27 cellular contexts compared by ENCODE assay signal in genomic region chr10:133302230-133302629, GRCh38. TPM values are rescaled to one million over a fixed set of nuclear protein-coding genes. Genes with fewer than 3 reads are reported as not detected.
A peak's percentile ranks its signal among the peaks of the same experiment; 100 is the strongest.
DNase-seq lines count a peak whose midpoint lies in the region; ATAC-seq and TF ChIP-seq lines count a peak whose summit lies in the region.
"Had no signal": no experiment of that assay in that cellular context is flagged by ENCODE, and none has a peak within 500 bp of the region (broad histone marks: within the 10 kb centered on the region; RNA-seq: fewer than 3 reads in every experiment).

No MANE protein-coding gene starts in this region.

- no peaks in the 10 kb centered on the region; the same call in 1 of the 2 replicates for H3K27me3 Mint-ChIP-seq in HFFc6 (ENCODE audit: insufficient read depth)
- no peaks in the 10 kb centered on the region for H3K27me3 Mint-ChIP-seq in chondrocyte (ENCODE audit: low read depth)
- H3K27me3 Mint-ChIP-seq: CD4-positive, CD25-positive, alpha-beta regulatory T cell had no signal

- DNase-seq in Right ventricle myocardium inferior (ENCODE audit: missing footprints): no peak
- DNase-seq in cardiac septum (ENCODE audit: low spot score): no peak
- DNase-seq in HFFc6: no peak
- DNase-seq in chondrocyte (ENCODE audit: low spot score): peak; percentile 79
- no peak for DNase-seq in upper lobe of right lung
- no peak for DNase-seq in NAMALWA (ENCODE audit: low spot score)
- DNase-seq in NCI-H187 (lab: John Stamatoyannopoulos, UW): no peak
- DNase-seq: 8988T; CD4-positive, CD25-positive, alpha-beta regulatory T cell; DMS153; KBM-7; MM.1S; NCI-H1092; NCI-H1417 treated with DMSO at 0.1 percent for 48 hours; NCI-H1694 treated with DMSO at 0.1 percent for 48 hours; NCI-H2081 treated with DMSO at 0.1 percent for 48 hours; NCI-H2171; NCI-H226; NCI-H510A; NCI-H69; SIG-M5 had no signal

- H3K27ac Mint-ChIP-seq in HFFc6 (no peak overlapping the region), chondrocyte (ENCODE audit: unreplicated experiment) (no peak overlapping the region)
- H3K27ac Mint-ChIP-seq: CD4-positive, CD25-positive, alpha-beta regulatory T cell had no signal

- intact Hi-C loops in Right ventricle myocardium inferior (cut with DNase I): no loop called here
- intact Hi-C loops in cardiac septum (cut with DNase I): no loop called here
- intact Hi-C loops in upper lobe of right lung (cut with DNase I): no loop called here

- H3K4me3 Mint-ChIP-seq in HFFc6 (no peak overlapping the region), chondrocyte (ENCODE audit: unreplicated experiment) (no peak overlapping the region)
- H3K4me3 Mint-ChIP-seq: CD4-positive, CD25-positive, alpha-beta regulatory T cell had no signal

- H3K9me3 Mint-ChIP-seq in HFFc6 (no peaks in the 10 kb centered on the region), chondrocyte (ENCODE audit: low read depth) (no peaks in the 10 kb centered on the region)
- H3K9me3 Mint-ChIP-seq: CD4-positive, CD25-positive, alpha-beta regulatory T cell had no signal

- H3K4me1 ChIP-seq in upper lobe of right lung: peaks cover 13% of the 10 kb centered on the region

- TF ChIP-seq CTCF in HFFc6 (IDR thresholded peaks at IDR 0.05): peak; percentile 43
- TF ChIP-seq CTCF in chondrocyte (IDR thresholded peaks at IDR 0.05): no peak
- no peak for TF ChIP-seq CTCF in upper lobe of right lung (IDR thresholded peaks at IDR 0.05)

- peaks cover 54% of the 10 kb centered on the region for H3K36me3 ChIP-seq in upper lobe of right lung

- ATAC-seq in Right ventricle myocardium inferior (peak; percentile 3), upper lobe of right lung (peak; percentile 5)
- ATAC-seq: Panc1 had no signal

- no peaks in the 10 kb centered on the region for H3K27me3 ChIP-seq in upper lobe of right lung
- H3K27me3 ChIP-seq: BLaER1 had no signal

- no peak overlapping the region for H3K27ac ChIP-seq in upper lobe of right lung
- H3K27ac ChIP-seq: BLaER1, RWPE1, SK-N-MC had no signal

- no peak overlapping the region for H3K4me3 ChIP-seq in upper lobe of right lung
- H3K4me3 ChIP-seq: BLaER1, SK-N-MC had no signal

- H3K4me1 Mint-ChIP-seq in HFFc6 (ENCODE audit: low read depth) (peaks cover 24% of the 10 kb centered on the region), chondrocyte (ENCODE audit: low read depth) (peaks cover 18% of the 10 kb centered on the region)

- H3K9me3 ChIP-seq in upper lobe of right lung: no peaks in the 10 kb centered on the region
- H3K9me3 ChIP-seq: BLaER1 had no signal

- H3K36me3 Mint-ChIP-seq in HFFc6 (ENCODE audit: low read depth) (peaks cover 32% of the 10 kb centered on the region), chondrocyte (ENCODE audit: low read depth) (peaks cover 33% of the 10 kb centered on the region)

RNA-seq across cellular contexts. Expression of gene TUBGCP2, which starts 6.4 kb away (rescaled TPM):
- total RNA-seq in Right ventricle myocardium inferior (44.7 TPM), cardiac septum (39.4 TPM), chondrocyte (53.2 to 56.2 TPM (median 54.9 TPM) in 3 replicates), upper lobe of right lung (44.6 TPM)
- total RNA-seq in HFFc6 (2021; fragmentation: NEBNext Ultra II Directional; extraction: Animal tissue kit (Norgen Biotek cat#: 25700)): 10 to 100 TPM; 72.5 to 80.8 (median 77.7) TPM

RNA-seq across cellular contexts. Expression of gene ZNF511, which starts 6.5 kb away (rescaled TPM):
- total RNA-seq in Right ventricle myocardium inferior (39.4 TPM), cardiac septum (34.4 TPM), chondrocyte (25.6 to 33.0 TPM (median 32.7 TPM) in 3 replicates), upper lobe of right lung (42.8 TPM)
- 10 to 100 TPM; 45.7 to 62.0 (median 52.7) TPM for total RNA-seq in HFFc6 (2021; fragmentation: NEBNext Ultra II Directional; extraction: Animal tissue kit (Norgen Biotek cat#: 25700))

RNA-seq across cellular contexts. Expression of gene ADAM8, which starts 25.6 kb away (rescaled TPM):
- total RNA-seq in Right ventricle myocardium inferior (2.0 TPM), cardiac septum (4.3 TPM), chondrocyte (1.3 to 3.2 TPM (median 2.3 TPM) in 3 replicates), upper lobe of right lung (20.3 TPM)
- 1 to 10 TPM in 5 of 6 experiments, under 1 TPM in 1; 0.99 to 2.9 (median 1.2) TPM for total RNA-seq in HFFc6 (2021; fragmentation: NEBNext Ultra II Directional; extraction: Animal tissue kit (Norgen Biotek cat#: 25700))

RNA-seq across cellular contexts. Expression of gene CALY, which starts 34.5 kb away (rescaled TPM):
- total RNA-seq in Right ventricle myocardium inferior (not detected), cardiac septum (not detected), chondrocyte (7.3 to 13.5 TPM (median 8.9 TPM) in 3 replicates), upper lobe of right lung (not detected)
- under 1 TPM in 1 of 6 experiments, not detected in 5; 0.31 TPM for total RNA-seq in HFFc6 (2021; fragmentation: NEBNext Ultra II Directional; extraction: Animal tissue kit (Norgen Biotek cat#: 25700))
- total RNA-seq: LHCN-M2 had no signal

RNA-seq across cellular contexts. Expression of gene PRAP1, which starts 44.9 kb away (rescaled TPM):
- total RNA-seq in Right ventricle myocardium inferior (not detected), cardiac septum (not detected), chondrocyte (not detected in 3 replicates), upper lobe of right lung (not detected)
- total RNA-seq in HFFc6 (2021; fragmentation: NEBNext Ultra II Directional; extraction: Animal tissue kit (Norgen Biotek cat#: 25700)): not detected
- total RNA-seq: CD4-positive, CD25-positive, alpha-beta regulatory T cell; HT1080; LHCN-M2 had no signal
